1 cellular context compared by ENCODE assay signal in the genomic region with DNA sequence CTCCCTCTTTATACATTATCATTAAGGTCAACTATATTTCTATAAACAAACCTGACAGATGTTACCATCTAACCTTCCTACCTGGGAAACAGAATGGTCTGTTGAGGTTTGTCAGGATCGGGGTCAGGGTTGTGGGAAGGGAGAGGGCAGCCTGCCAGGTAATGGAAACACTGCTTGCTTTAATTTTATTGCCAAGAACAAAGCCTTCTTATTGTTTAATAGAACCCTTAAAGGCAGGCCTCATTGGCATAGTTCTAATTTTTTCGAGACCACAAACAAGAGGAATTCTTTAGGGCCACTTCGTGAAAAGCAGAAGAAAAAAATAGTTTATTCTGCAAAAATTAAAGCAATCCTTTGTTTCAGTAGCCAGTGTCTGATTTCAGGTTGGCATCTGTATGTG.
TF ChIP-seq lines count a peak whose summit lies in the region.

No MANE protein-coding gene starts in this region.

TF ChIP-seq in H1, 55 proteins besides CTCF, POLR2A, EP300 and RAD21 (continued from another document):
- TF ChIP-seq, protein P1, sequence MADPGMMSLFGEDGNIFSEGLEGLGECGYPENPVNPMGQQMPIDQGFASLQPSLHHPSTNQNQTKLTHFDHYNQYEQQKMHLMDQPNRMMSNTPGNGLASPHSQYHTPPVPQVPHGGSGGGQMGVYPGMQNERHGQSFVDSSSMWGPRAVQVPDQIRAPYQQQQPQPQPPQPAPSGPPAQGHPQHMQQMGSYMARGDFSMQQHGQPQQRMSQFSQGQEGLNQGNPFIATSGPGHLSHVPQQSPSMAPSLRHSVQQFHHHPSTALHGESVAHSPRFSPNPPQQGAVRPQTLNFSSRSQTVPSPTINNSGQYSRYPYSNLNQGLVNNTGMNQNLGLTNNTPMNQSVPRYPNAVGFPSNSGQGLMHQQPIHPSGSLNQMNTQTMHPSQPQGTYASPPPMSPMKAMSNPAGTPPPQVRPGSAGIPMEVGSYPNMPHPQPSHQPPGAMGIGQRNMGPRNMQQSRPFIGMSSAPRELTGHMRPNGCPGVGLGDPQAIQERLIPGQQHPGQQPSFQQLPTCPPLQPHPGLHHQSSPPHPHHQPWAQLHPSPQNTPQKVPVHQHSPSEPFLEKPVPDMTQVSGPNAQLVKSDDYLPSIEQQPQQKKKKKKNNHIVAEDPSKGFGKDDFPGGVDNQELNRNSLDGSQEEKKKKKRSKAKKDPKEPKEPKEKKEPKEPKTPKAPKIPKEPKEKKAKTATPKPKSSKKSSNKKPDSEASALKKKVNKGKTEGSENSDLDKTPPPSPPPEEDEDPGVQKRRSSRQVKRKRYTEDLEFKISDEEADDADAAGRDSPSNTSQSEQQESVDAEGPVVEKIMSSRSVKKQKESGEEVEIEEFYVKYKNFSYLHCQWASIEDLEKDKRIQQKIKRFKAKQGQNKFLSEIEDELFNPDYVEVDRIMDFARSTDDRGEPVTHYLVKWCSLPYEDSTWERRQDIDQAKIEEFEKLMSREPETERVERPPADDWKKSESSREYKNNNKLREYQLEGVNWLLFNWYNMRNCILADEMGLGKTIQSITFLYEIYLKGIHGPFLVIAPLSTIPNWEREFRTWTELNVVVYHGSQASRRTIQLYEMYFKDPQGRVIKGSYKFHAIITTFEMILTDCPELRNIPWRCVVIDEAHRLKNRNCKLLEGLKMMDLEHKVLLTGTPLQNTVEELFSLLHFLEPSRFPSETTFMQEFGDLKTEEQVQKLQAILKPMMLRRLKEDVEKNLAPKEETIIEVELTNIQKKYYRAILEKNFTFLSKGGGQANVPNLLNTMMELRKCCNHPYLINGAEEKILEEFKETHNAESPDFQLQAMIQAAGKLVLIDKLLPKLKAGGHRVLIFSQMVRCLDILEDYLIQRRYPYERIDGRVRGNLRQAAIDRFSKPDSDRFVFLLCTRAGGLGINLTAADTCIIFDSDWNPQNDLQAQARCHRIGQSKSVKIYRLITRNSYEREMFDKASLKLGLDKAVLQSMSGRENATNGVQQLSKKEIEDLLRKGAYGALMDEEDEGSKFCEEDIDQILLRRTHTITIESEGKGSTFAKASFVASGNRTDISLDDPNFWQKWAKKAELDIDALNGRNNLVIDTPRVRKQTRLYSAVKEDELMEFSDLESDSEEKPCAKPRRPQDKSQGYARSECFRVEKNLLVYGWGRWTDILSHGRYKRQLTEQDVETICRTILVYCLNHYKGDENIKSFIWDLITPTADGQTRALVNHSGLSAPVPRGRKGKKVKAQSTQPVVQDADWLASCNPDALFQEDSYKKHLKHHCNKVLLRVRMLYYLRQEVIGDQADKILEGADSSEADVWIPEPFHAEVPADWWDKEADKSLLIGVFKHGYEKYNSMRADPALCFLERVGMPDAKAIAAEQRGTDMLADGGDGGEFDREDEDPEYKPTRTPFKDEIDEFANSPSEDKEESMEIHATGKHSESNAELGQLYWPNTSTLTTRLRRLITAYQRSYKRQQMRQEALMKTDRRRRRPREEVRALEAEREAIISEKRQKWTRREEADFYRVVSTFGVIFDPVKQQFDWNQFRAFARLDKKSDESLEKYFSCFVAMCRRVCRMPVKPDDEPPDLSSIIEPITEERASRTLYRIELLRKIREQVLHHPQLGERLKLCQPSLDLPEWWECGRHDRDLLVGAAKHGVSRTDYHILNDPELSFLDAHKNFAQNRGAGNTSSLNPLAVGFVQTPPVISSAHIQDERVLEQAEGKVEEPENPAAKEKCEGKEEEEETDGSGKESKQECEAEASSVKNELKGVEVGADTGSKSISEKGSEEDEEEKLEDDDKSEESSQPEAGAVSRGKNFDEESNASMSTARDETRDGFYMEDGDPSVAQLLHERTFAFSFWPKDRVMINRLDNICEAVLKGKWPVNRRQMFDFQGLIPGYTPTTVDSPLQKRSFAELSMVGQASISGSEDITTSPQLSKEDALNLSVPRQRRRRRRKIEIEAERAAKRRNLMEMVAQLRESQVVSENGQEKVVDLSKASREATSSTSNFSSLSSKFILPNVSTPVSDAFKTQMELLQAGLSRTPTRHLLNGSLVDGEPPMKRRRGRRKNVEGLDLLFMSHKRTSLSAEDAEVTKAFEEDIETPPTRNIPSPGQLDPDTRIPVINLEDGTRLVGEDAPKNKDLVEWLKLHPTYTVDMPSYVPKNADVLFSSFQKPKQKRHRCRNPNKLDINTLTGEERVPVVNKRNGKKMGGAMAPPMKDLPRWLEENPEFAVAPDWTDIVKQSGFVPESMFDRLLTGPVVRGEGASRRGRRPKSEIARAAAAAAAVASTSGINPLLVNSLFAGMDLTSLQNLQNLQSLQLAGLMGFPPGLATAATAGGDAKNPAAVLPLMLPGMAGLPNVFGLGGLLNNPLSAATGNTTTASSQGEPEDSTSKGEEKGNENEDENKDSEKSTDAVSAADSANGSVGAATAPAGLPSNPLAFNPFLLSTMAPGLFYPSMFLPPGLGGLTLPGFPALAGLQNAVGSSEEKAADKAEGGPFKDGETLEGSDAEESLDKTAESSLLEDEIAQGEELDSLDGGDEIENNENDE (IDR thresholded peaks at IDR 0.05; ENCODE audit: insufficient replicate concordance, low read length) = no peak
